ENCODE assay signal across 20 cellular contexts in genomic region chr2:165776796-165777195, GRCh38. TPM values are rescaled to one million over a fixed set of nuclear protein-coding genes. Genes with fewer than 3 reads are reported as not detected.
DNase-seq lines count a peak whose midpoint lies in the region; ATAC-seq, FAIRE-seq and TF ChIP-seq lines count a peak whose summit lies in the region.
"Had no signal": no experiment of that assay in that cellular context is flagged by ENCODE, and none has a peak within 500 bp of the region (broad histone marks: within the 10 kb centered on the region; RNA-seq: fewer than 3 reads in every experiment).

No MANE protein-coding gene starts in this region.

- H3K9me3 Mint-ChIP-seq in CD4-positive, CD25-positive, alpha-beta regulatory T cell, result peaks cover 0 to 5% (median 0%) of the 10 kb centered on the region in 7 donors
- peaks cover 0 to 2% (median 0%) of the 10 kb centered on the region in 6 donors for H3K9me3 Mint-ChIP-seq in immature natural killer cell
- H3K9me3 Mint-ChIP-seq in activated CD4-positive, alpha-beta T cell treated with anti-CD3 and anti-CD28 coated beads for 36 hours (ENCODE audit: low read depth), result peaks cover 5% of the 10 kb centered on the region

- peaks cover 33% of the 10 kb centered on the region for H4K20me1 ChIP-seq in PC-3 (ENCODE audit: low read length)
- H4K20me1 ChIP-seq: BLaER1 had no signal

- TF ChIP-seq POLR2A in thyroid gland (IDR thresholded peaks at IDR 0.05), result no peak

- peaks cover 11% of the 10 kb centered on the region for H3F3A ChIP-seq in PC-3 (ENCODE audit: low read length, unreplicated experiment)

- H3K27me3 Mint-ChIP-seq in CD4-positive, CD25-positive, alpha-beta regulatory T cell, result peaks cover 4% of the 10 kb centered on the region
- peaks cover 0 to 2% (median 0%) of the 10 kb centered on the region in 3 donors for H3K27me3 Mint-ChIP-seq in immature natural killer cell (ENCODE audit: low read depth in 3 of 3)
- no peaks in the 10 kb centered on the region for H3K27me3 Mint-ChIP-seq in activated CD4-positive, alpha-beta T cell treated with anti-CD3 and anti-CD28 coated beads for 36 hours
- H3K27me3 Mint-ChIP-seq: B cell; CD4-positive, alpha-beta T cell; CD8-positive, alpha-beta memory T cell had no signal

- H3K4me3 ChIP-seq in CD4-positive, CD25-positive, alpha-beta regulatory T cell (ENCODE audit: low read depth, low read length), result no peak overlapping the region
- no peak overlapping the region for H3K4me3 ChIP-seq in PC-3 (ENCODE audit: low read length)
- no peak overlapping the region for H3K4me3 ChIP-seq in thyroid gland (replicated peaks in 1 of 3)
- H3K4me3 ChIP-seq: BLaER1, HAP-1 had no signal

- FAIRE-seq in D721Med (lab: Jason Lieb, UNC), result no peak
- FAIRE-seq: A204.1, G401.6, GM12892, H54 had no signal

- intact Hi-C loops in PC-3 (cut with micrococcal nuclease) (loop anchor here (1.0 to 5.0 kb wide), 7 partner anchors 51 to 926 kb away; no protein-coding TSS in a partner anchor), thyroid gland (cut with DNase I) (no loop called here)
- intact Hi-C loops in activated CD4-positive, alpha-beta T cell treated with anti-CD3 and anti-CD28 coated beads for 36 hours (cut with DNase I, micrococcal nuclease), result loop anchor here (5.0 kb wide), 1 partner anchor 374 kb away; no protein-coding TSS in a partner anchor

- H3K36me3 Mint-ChIP-seq in CD4-positive, CD25-positive, alpha-beta regulatory T cell, result peaks cover 8% of the 10 kb centered on the region
- peaks cover 9 to 27% (median 18%) of the 10 kb centered on the region in 3 donors for H3K36me3 Mint-ChIP-seq in immature natural killer cell
- H3K36me3 Mint-ChIP-seq in activated CD4-positive, alpha-beta T cell treated with anti-CD3 and anti-CD28 coated beads for 36 hours (ENCODE audit: low read depth), result peaks cover 3% of the 10 kb centered on the region

- no peaks in the 10 kb centered on the region for H3K9me2 ChIP-seq in PC-3 (replicated peaks; ENCODE audit: low read length)

- no peak for DNase-seq in CD4-positive, CD25-positive, alpha-beta regulatory T cell
- DNase-seq in PC-3 (no peak), immature natural killer cell (no peak), thyroid gland (no peak), D721Med (ENCODE audit: insufficient read length, low spot score) (no peak)
- no peak for DNase-seq in activated CD4-positive, alpha-beta T cell treated with anti-CD3 and anti-CD28 coated beads for 36 hours
- DNase-seq: Calu3; CD4-positive, alpha-beta T cell; DMS153; DND-41; GOT3 had no signal

- no peak overlapping the region for H3K9ac ChIP-seq in PC-3 (ENCODE audit: low read length)

- H3K4me2 ChIP-seq in PC-3 (ENCODE audit: low read length), result peak overlapping the region; percentile 74
- H3K4me2 ChIP-seq: BLaER1 had no signal

- TF ChIP-seq CTCF in PC-3 (conservative IDR thresholded peaks at IDR 0.05; ENCODE audit: low read depth, low read length) (no peak), thyroid gland (IDR thresholded peaks at IDR 0.05) (no peak), D721Med (IDR thresholded peaks at IDR 0.05; ENCODE audit: insufficient read depth, missing control alignments) (no peak)

- peak overlapping the region; percentile 55 for H3K27ac ChIP-seq in CD4-positive, CD25-positive, alpha-beta regulatory T cell (ENCODE audit: insufficient read depth, low read length, poor library complexity, severe bottlenecking)
- H3K27ac ChIP-seq in PC-3 (ENCODE audit: low read length) (peak overlapping the region; percentile 78), thyroid gland (peak overlapping the region in 2 of 3 donors; percentile 19 to 60)
- H3K27ac ChIP-seq: BLaER1 had no signal

- no TSS peak for BruUV-seq in PC-3 (replicated peaks; lab: Mats Ljungman, UMichigan)

- CTCF ChIA-PET in PC-3 (lab: Charles Lee), result no interaction called here
- CTCF ChIA-PET in activated CD4-positive, alpha-beta T cell treated with anti-CD3 and anti-CD28 coated beads for 36 hours (lab: Charles Lee), result interaction anchor here (0.6 to 1.0 kb wide), 2 partner anchors 101 to 1542 kb away, joined by 3 read pairs; no protein-coding TSS in a partner anchor

- ATAC-seq in CD4-positive, CD25-positive, alpha-beta regulatory T cell (ENCODE audit: low read depth in 2 of 2), result no peak
- ATAC-seq in PC-3 (no peak), HG03108 (IDR thresholded peaks at IDR 0.05; ENCODE audit: unreplicated experiment) (no peak)
- ATAC-seq in activated CD4-positive, alpha-beta T cell treated with anti-CD3 and anti-CD28 coated beads for 36 hours, result no peak

- peaks cover 95% of the 10 kb centered on the region for H3K79me2 ChIP-seq in PC-3 (ENCODE audit: low read length)

- no peak overlapping the region for H3K27ac Mint-ChIP-seq in CD4-positive, CD25-positive, alpha-beta regulatory T cell
- H3K27ac Mint-ChIP-seq in immature natural killer cell, result peak overlapping the region; percentile 41 to 85 (median 76)
- H3K27ac Mint-ChIP-seq in activated CD4-positive, alpha-beta T cell treated with anti-CD3 and anti-CD28 coated beads for 36 hours, result no peak overlapping the region
- H3K27ac Mint-ChIP-seq: CD4-positive, alpha-beta T cell had no signal

- no peaks in the 10 kb centered on the region for H3K36me3 ChIP-seq in CD4-positive, CD25-positive, alpha-beta regulatory T cell (ENCODE audit: control insufficient read depth, insufficient read depth, low read length)
- H3K36me3 ChIP-seq in PC-3 (ENCODE audit: low read depth, low read length), result peaks cover 29% of the 10 kb centered on the region
- no peaks in the 10 kb centered on the region for H3K36me3 ChIP-seq in thyroid gland
- H3K36me3 ChIP-seq: HAP-1 had no signal

- peaks cover 2 to 8% of the 10 kb centered on the region in 2 experiments for H3K9me3 ChIP-seq in CD4-positive, CD25-positive, alpha-beta regulatory T cell (ENCODE audit: control insufficient read depth in 2 of 2, low read length in 2 of 2)
- H3K9me3 ChIP-seq in PC-3 (ENCODE audit: low read length), result peaks cover 7% of the 10 kb centered on the region; the same call in 1 of the 2 replicates
- no peaks in the 10 kb centered on the region for H3K9me3 ChIP-seq in thyroid gland

- H3K4me1 Mint-ChIP-seq in CD4-positive, CD25-positive, alpha-beta regulatory T cell, result peaks cover 8 to 18% (median 11%) of the 10 kb centered on the region in 4 donors
- H3K4me1 Mint-ChIP-seq in immature natural killer cell, result peaks cover 58 to 80% of the 10 kb centered on the region in 2 donors
- H3K4me1 Mint-ChIP-seq in activated CD4-positive, alpha-beta T cell treated with anti-CD3 and anti-CD28 coated beads for 36 hours, result no peaks in the 10 kb centered on the region

- no peaks in the 10 kb centered on the region for H3K27me3 ChIP-seq in CD4-positive, CD25-positive, alpha-beta regulatory T cell (ENCODE audit: control insufficient read depth, insufficient read depth, low read length)
- H3K27me3 ChIP-seq in PC-3 (ENCODE audit: low read length) (no peaks in the 10 kb centered on the region), thyroid gland (no peaks in the 10 kb centered on the region)
- H3K27me3 ChIP-seq: BLaER1 had no signal

- POLR2A ChIA-PET in PC-3 (lab: Charles Lee; ENCODE audit: unreplicated experiment), result no interaction called here
- POLR2A ChIA-PET in activated CD4-positive, alpha-beta T cell treated with anti-CD3 and anti-CD28 coated beads for 36 hours (lab: Charles Lee), result no interaction called here

- peaks cover 7% of the 10 kb centered on the region for H3K4me1 ChIP-seq in CD4-positive, CD25-positive, alpha-beta regulatory T cell (ENCODE audit: control insufficient read depth, insufficient read depth, low read length, poor library complexity, severe bottlenecking)
- H3K4me1 ChIP-seq in PC-3 (ENCODE audit: insufficient read depth, low read length) (peaks cover 37% of the 10 kb centered on the region), thyroid gland (peaks cover 4 to 14% of the 10 kb centered on the region in 2 donors)
- H3K4me1 ChIP-seq: HAP-1 had no signal

- H2AFZ ChIP-seq in PC-3 (ENCODE audit: low read length), result no peak overlapping the region

- H3K4me3 Mint-ChIP-seq in CD4-positive, CD25-positive, alpha-beta regulatory T cell, result no peak overlapping the region
- no peak overlapping the region for H3K4me3 Mint-ChIP-seq in immature natural killer cell
- H3K4me3 Mint-ChIP-seq in activated CD4-positive, alpha-beta T cell treated with anti-CD3 and anti-CD28 coated beads for 36 hours, result no peak overlapping the region
- H3K4me3 Mint-ChIP-seq: B cell; CD4-positive, alpha-beta T cell had no signal

RNA-seq across cellular contexts. Expression of gene GALNT3, which starts 17.3 kb away (rescaled TPM):
- total RNA-seq in CD4-positive, CD25-positive, alpha-beta regulatory T cell, result 18.5 TPM
- polyA plus RNA-seq in CD4-positive, CD25-positive, alpha-beta regulatory T cell, result 1 to 10 TPM; 1.1 to 2.9 (median 1.9) TPM
- total RNA-seq in PC-3 (2014; rRNA removed) (40.9 and 44.8 TPM in 2 replicates), thyroid gland (10 to 100 TPM; 48.8 to 78.5 (median 59.2) TPM)
- polyA plus RNA-seq in immature natural killer cell, result 1 to 10 TPM; 7.2 to 7.6 (median 7.4) TPM
- 1 to 10 TPM; 3.0 to 5.5 TPM for total RNA-seq in activated CD4-positive, alpha-beta T cell treated with anti-CD3 and anti-CD28 coated beads for 36 hours

Comparison
In these comparisons a context has a peak if more than half of its experiments do, and no peak if none do; other contexts are left out.
1. H3K27ac Mint-ChIP-seq: peak in immature natural killer cell (6 of 6); none in CD4-positive, CD25-positive, alpha-beta regulatory T cell (0 of 3) and activated CD4-positive, alpha-beta T cell treated with anti-CD3 and anti-CD28 coated beads for 36 hours (single experiment).
2. Peak in every context shown above with its lines, with median percentiles within 50 percentile points of each other: H3K27ac ChIP-seq.